ENCODE assay signal across 16 cellular contexts in genomic region chr12:28122756-28123155, GRCh38.
A peak's percentile ranks its signal among the peaks of the same experiment; 100 is the strongest.
DNase-seq lines count a peak whose midpoint lies in the region; ATAC-seq, FAIRE-seq and TF ChIP-seq lines count a peak whose summit lies in the region.
"Had no signal": no experiment of that assay in that cellular context is flagged by ENCODE, and none has a peak within 500 bp of the region (broad histone marks: within the 10 kb centered on the region; RNA-seq: fewer than 3 reads in every experiment).

No MANE protein-coding gene starts in this region.

- CTCF ChIA-PET in A549 (lab: Yijun Ruan, JAX): no interaction called here

- no peak for TF ChIP-seq EP300 in A549 (IDR thresholded peaks at IDR 0.05)

- H3K4me2 ChIP-seq in A549: peak overlapping the region; percentile 25; the same call in 2 of the 3 replicates
- H3K4me2 ChIP-seq: BLaER1 treated with 17β-estradiol and CSF1 and Interleukin-3, amounts not matched to agents 10 nM and 100 nM had no signal

- H3K27ac ChIP-seq in A549 (no peak overlapping the region), SK-N-MC (peak overlapping the region; percentile 65)
- H3K27ac ChIP-seq: BLaER1 treated with 17β-estradiol and CSF1 and Interleukin-3, amounts not matched to agents 10 nM and 100 nM had no signal

- no peak overlapping the region for H3K4me3 Mint-ChIP-seq in mesothelial cell of epicardium
- H3K4me3 Mint-ChIP-seq: B cell; CD8-positive, alpha-beta T cell; H9 had no signal

- H3K9me3 Mint-ChIP-seq in mesothelial cell of epicardium: no peaks in the 10 kb centered on the region
- H3K9me3 Mint-ChIP-seq: CD8-positive, alpha-beta T cell; H9 had no signal

- H3K36me3 Mint-ChIP-seq in mesothelial cell of epicardium: no peaks in the 10 kb centered on the region
- H3K36me3 Mint-ChIP-seq: CD8-positive, alpha-beta T cell had no signal

- TF ChIP-seq RAD21 in A549 (conservative IDR thresholded peaks at IDR 0.05 in 1 of 2, IDR thresholded peaks at IDR 0.05 in 1 of 2): no peak

- H3K4me3 ChIP-seq in A549 (no peak overlapping the region), H7 (ENCODE audit: insufficient read depth, low read depth, low read length) (no peak overlapping the region), SK-N-MC (no peak overlapping the region), mucosa of descending colon (no peak overlapping the region)
- H3K4me3 ChIP-seq: BLaER1 treated with 17β-estradiol and CSF1 and Interleukin-3, amounts not matched to agents 10 nM and 100 nM had no signal

- H3K27ac Mint-ChIP-seq in mesothelial cell of epicardium: peak overlapping the region; percentile 47
- H3K27ac Mint-ChIP-seq: B cell; CD8-positive, alpha-beta T cell; H9 had no signal

- H3K9me3 ChIP-seq in A549: no peaks in the 10 kb centered on the region
- no peaks in the 10 kb centered on the region for H3K9me3 ChIP-seq in SK-N-MC (ENCODE audit: low read depth, low read length)
- no peaks in the 10 kb centered on the region for H3K9me3 ChIP-seq in mucosa of descending colon
- H3K9me3 ChIP-seq: BLaER1 treated with 17β-estradiol and CSF1 and Interleukin-3, amounts not matched to agents 10 nM and 100 nM had no signal

- DNase-seq in A549 (ENCODE audit: low read depth in 1 of 2, low spot score in 1 of 2) (no peak), H7 (peak; percentile 0), SK-N-MC (ENCODE audit: low read depth, low spot score) (no peak), mesothelial cell of epicardium (ENCODE audit: low spot score in 2 of 2, unreplicated experiment in 2 of 2) (no peak), Right ventricle myocardium inferior (ENCODE audit: missing footprints) (no peak), iPS-NIHi7 (ENCODE audit: extremely low spot score) (no peak), mucosa of descending colon (no peak)
- DNase-seq: 8988T; Calu3; CD8-positive, alpha-beta T cell; DMS79 treated with DMSO at 0.1 percent for 48 hours; GF-D8; H9 had no signal

- no peak for TF ChIP-seq CTCF in A549 (IDR thresholded peaks at IDR 0.05)
- TF ChIP-seq CTCF in mesothelial cell of epicardium (IDR thresholded peaks at IDR 0.05; ENCODE audit: unreplicated experiment): no peak
- TF ChIP-seq CTCF in mucosa of descending colon (IDR thresholded peaks at IDR 0.05): no peak

- WGBS in A549 (ENCODE audit: missing lambda C conversion rate): 86% methylated on average over 3 of the region's 3 CpGs

- TF ChIP-seq POLR2A in A549 (IDR thresholded peaks at IDR 0.05; ENCODE audit: low read length): no peak

- no peaks in the 10 kb centered on the region for H3K27me3 Mint-ChIP-seq in mesothelial cell of epicardium (ENCODE audit: low read depth)
- H3K27me3 Mint-ChIP-seq: B cell had no signal

- H3K27me3 ChIP-seq in H7 (ENCODE audit: control insufficient read depth, insufficient read depth, low read length): no peaks in the 10 kb centered on the region
- H3K27me3 ChIP-seq: BLaER1 treated with 17β-estradiol and CSF1 and Interleukin-3, amounts not matched to agents 10 nM and 100 nM had no signal

- ATAC-seq in A549: peak in 1 of 2 experiments; percentile 43; a peak in 1 of 6 replicates
- ATAC-seq in Right ventricle myocardium inferior: no peak
- no peak for ATAC-seq in mucosa of descending colon
- ATAC-seq: CD8-positive, alpha-beta T cell; HepG2 had no signal

- H3K36me3 ChIP-seq in H7 (replicated peaks; ENCODE audit: control insufficient read depth, insufficient read depth, low read length) (no peaks in the 10 kb centered on the region), SK-N-MC (ENCODE audit: insufficient read depth, low read length) (no peaks in the 10 kb centered on the region), mucosa of descending colon (ENCODE audit: low read depth) (no peaks in the 10 kb centered on the region)
- H3K36me3 ChIP-seq: BLaER1 treated with 17β-estradiol and CSF1 and Interleukin-3, amounts not matched to agents 10 nM and 100 nM had no signal

- peaks cover 27% of the 10 kb centered on the region; the same call in 2 of the 3 replicates for H3K4me1 ChIP-seq in A549
- no peaks in the 10 kb centered on the region for H3K4me1 ChIP-seq in mucosa of descending colon (ENCODE audit: low read depth)
- H3K4me1 ChIP-seq: BLaER1 treated with 17β-estradiol and CSF1 and Interleukin-3, amounts not matched to agents 10 nM and 100 nM had no signal

- H3K4me1 Mint-ChIP-seq in mesothelial cell of epicardium: peaks cover 21% of the 10 kb centered on the region
- H3K4me1 Mint-ChIP-seq: B cell, H9 had no signal

- FAIRE-seq in A549 (lab: Jason Lieb, UNC): no peak
- FAIRE-seq: HepG2 had no signal

- POLR2A ChIA-PET in A549 (lab: Yijun Ruan, JAX): no interaction called here

- intact Hi-C loops in Right ventricle myocardium inferior (cut with DNase I): no loop called here
- intact Hi-C loops in mucosa of descending colon (cut with DNase I, micrococcal nuclease): no loop called here

- H3K9ac ChIP-seq in SK-N-MC (ENCODE audit: insufficient read length): no peak overlapping the region
- H3K9ac ChIP-seq: BLaER1 treated with 17β-estradiol and CSF1 and Interleukin-3, amounts not matched to agents 10 nM and 100 nM had no signal

TF ChIP-seq in A549, 52 proteins besides CTCF, POLR2A, EP300 and RAD21:
- TF ChIP-seq ESRRA (IDR thresholded peaks at IDR 0.05; ENCODE audit: borderline replicate concordance, low read length) (no peak), FOSB (CRISPR knock-in tag; IDR thresholded peaks at IDR 0.05) (no peak), E2F6 (IDR thresholded peaks at IDR 0.05; ENCODE audit: borderline replicate concordance, low read depth) (no peak), NR3C1 (IDR thresholded peaks at IDR 0.05) (no peak), RARB (CRISPR knock-in tag; IDR thresholded peaks at IDR 0.05) (no peak), EHF (CRISPR knock-in tag; IDR thresholded peaks at IDR 0.05) (no peak), HES2 (IDR thresholded peaks at IDR 0.05) (no peak), HOXB13 (CRISPR knock-in tag; IDR thresholded peaks at IDR 0.05; ENCODE audit: low read depth) (no peak), CBX8 (IDR thresholded peaks at IDR 0.05) (no peak), HOXA7 (CRISPR knock-in tag; IDR thresholded peaks at IDR 0.05) (no peak), TFCP2L1 (CRISPR knock-in tag; IDR thresholded peaks at IDR 0.05) (no peak), ATOH8 (CRISPR knock-in tag; IDR thresholded peaks at IDR 0.05; ENCODE audit: low read depth) (no peak), RCOR1 (IDR thresholded peaks at IDR 0.05; ENCODE audit: low read depth, low read length) (no peak)
- TF ChIP-seq, protein P1, sequence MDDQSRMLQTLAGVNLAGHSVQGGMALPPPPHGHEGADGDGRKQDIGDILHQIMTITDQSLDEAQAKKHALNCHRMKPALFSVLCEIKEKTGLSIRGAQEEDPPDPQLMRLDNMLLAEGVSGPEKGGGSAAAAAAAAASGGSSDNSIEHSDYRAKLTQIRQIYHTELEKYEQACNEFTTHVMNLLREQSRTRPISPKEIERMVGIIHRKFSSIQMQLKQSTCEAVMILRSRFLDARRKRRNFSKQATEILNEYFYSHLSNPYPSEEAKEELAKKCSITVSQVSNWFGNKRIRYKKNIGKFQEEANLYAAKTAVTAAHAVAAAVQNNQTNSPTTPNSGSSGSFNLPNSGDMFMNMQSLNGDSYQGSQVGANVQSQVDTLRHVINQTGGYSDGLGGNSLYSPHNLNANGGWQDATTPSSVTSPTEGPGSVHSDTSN (IDR thresholded peaks at IDR 0.05): no peak
- TF ChIP-seq, protein P2, sequence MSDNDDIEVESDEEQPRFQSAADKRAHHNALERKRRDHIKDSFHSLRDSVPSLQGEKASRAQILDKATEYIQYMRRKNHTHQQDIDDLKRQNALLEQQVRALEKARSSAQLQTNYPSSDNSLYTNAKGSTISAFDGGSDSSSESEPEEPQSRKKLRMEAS (IDR thresholded peaks at IDR 0.05): no peak
- TF ChIP-seq, protein P3, sequence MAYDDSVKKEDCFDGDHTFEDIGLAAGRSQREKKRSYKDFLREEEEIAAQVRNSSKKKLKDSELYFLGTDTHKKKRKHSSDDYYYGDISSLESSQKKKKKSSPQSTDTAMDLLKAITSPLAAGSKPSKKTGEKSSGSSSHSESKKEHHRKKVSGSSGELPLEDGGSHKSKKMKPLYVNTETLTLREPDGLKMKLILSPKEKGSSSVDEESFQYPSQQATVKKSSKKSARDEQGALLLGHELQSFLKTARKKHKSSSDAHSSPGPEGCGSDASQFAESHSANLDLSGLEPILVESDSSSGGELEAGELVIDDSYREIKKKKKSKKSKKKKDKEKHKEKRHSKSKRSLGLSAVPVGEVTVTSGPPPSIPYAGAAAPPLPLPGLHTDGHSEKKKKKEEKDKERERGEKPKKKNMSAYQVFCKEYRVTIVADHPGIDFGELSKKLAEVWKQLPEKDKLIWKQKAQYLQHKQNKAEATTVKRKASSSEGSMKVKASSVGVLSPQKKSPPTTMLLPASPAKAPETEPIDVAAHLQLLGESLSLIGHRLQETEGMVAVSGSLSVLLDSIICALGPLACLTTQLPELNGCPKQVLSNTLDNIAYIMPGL (CRISPR knock-in tag; IDR thresholded peaks at IDR 0.05; ENCODE audit: borderline replicate concordance): no peak
